8 cellular contexts compared by ENCODE assay signal in the genomic region with DNA sequence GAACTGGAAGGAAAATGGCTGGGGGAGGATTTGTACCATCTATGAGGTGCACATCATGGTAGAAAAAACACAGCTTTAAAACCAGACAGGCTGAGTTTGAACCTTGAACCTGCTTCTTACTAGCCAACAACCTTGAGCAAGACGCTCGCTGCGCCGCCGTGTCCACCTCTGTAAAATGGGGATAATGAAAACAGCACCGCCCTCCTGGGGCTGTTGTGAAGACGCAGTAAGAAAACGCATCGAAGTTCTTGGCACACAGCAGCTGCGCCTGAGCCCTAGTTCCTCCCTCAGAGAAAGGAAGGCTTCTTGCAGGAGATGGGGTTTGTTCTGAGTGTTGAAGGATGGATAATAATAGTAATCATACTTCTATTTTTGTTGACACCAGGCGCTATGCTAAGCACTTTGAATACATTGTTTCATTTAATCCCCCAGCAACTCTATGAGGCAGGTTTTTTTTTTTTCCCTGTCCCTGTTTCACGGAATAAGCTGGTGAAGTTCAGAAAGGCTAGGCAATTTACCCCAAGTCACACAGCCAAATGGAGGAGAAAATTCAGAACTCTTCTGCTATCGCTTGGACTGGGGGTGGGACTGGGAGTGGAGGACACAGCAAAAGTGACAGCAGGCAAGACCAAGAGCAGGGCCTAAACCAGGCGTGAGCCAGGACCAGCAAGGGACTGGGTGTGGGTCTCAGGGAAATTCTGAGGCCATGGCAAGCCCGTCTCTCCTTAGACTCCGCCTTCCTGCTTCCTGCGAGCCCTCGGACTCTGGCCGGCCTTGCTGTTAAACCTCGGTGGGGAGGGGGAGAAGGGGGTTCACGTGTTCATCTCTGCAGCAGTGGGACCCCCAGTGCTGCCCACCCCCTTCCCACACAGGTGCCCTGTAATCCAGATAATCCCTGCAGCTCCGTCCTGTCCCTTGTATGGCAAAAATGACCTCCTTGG.
DNase-seq lines count a peak whose midpoint lies in the region; ATAC-seq and TF ChIP-seq lines count a peak whose summit lies in the region.

No MANE protein-coding gene starts in this region.

- H3K4me1 Mint-ChIP-seq in glutamatergic neuron (ENCODE audit: low read depth, unreplicated experiment) = peaks cover 72% of the 10 kb centered on the region
- peaks cover 40% of the 10 kb centered on the region for H3K4me1 Mint-ChIP-seq in progenitor cell of endocrine pancreas (ENCODE audit: low read depth)
- H3K4me1 Mint-ChIP-seq in immature natural killer cell = peaks cover 56 to 63% of the 10 kb centered on the region in 2 donors

- H3K4me3 Mint-ChIP-seq in glutamatergic neuron (ENCODE audit: unreplicated experiment) = peak overlapping the region; percentile 56
- H3K4me3 Mint-ChIP-seq in progenitor cell of endocrine pancreas (ENCODE audit: low read depth) = peak overlapping the region; percentile 41
- no peak overlapping the region for H3K4me3 Mint-ChIP-seq in immature natural killer cell

- H3K27me3 Mint-ChIP-seq in glutamatergic neuron (ENCODE audit: unreplicated experiment) (peaks cover 18% of the 10 kb centered on the region), progenitor cell of endocrine pancreas (no peaks in the 10 kb centered on the region), immature natural killer cell (ENCODE audit: low read depth in 3 of 3) (peaks cover 0 to 8% (median 5%) of the 10 kb centered on the region in 3 donors)

- ATAC-seq in GM21360 (IDR thresholded peaks at IDR 0.05; ENCODE audit: unreplicated experiment) = no peak

- H3K9me3 Mint-ChIP-seq in glutamatergic neuron (ENCODE audit: unreplicated experiment) = peaks cover 18% of the 10 kb centered on the region
- no peaks in the 10 kb centered on the region for H3K9me3 Mint-ChIP-seq in progenitor cell of endocrine pancreas (ENCODE audit: low read depth)
- no peaks in the 10 kb centered on the region for H3K9me3 Mint-ChIP-seq in immature natural killer cell

- DNase-seq in NCI-H1417 (lab: John Stamatoyannopoulos, UW) = peak in 2 of 3 experiments; percentile 32 to 79
- DNase-seq in NCI-H1417 treated with DMSO at 0.1 percent for 48 hours (lab: John Stamatoyannopoulos, UW) = no peak
- peak; percentile 75 for DNase-seq in NCI-H2227 (lab: John Stamatoyannopoulos, UW; ENCODE audit: unreplicated experiment)
- DNase-seq in glutamatergic neuron = no peak
- no peak for DNase-seq in progenitor cell of endocrine pancreas (ENCODE audit: low spot score, unreplicated experiment)
- DNase-seq in immature natural killer cell = no peak
- DNase-seq in inferior parietal cortex (ENCODE audit: extremely low spot score) = no peak

- H3K27ac Mint-ChIP-seq in glutamatergic neuron (ENCODE audit: unreplicated experiment) (peak overlapping the region; percentile 93), progenitor cell of endocrine pancreas (peak overlapping the region; percentile 89), immature natural killer cell (peak overlapping the region in 2 of 6 donors; percentile 30 to 36)

- H3K36me3 Mint-ChIP-seq in glutamatergic neuron (ENCODE audit: unreplicated experiment) (no peaks in the 10 kb centered on the region), progenitor cell of endocrine pancreas (ENCODE audit: insufficient read depth) (no peaks in the 10 kb centered on the region), immature natural killer cell (no peaks in the 10 kb centered on the region)

- no peak for TF ChIP-seq CTCF in glutamatergic neuron (IDR thresholded peaks at IDR 0.05; ENCODE audit: partially characterized antibody, unreplicated experiment)
- no peak for TF ChIP-seq CTCF in progenitor cell of endocrine pancreas (IDR thresholded peaks at IDR 0.05; ENCODE audit: unreplicated experiment)

Comparison
In these comparisons a context has a peak if more than half of its experiments do, and no peak if none do; other contexts are left out.
1. DNase-seq: peak in NCI-H1417 (2 of 3) and NCI-H2227 (single experiment); none in NCI-H1417 treated with DMSO at 0.1 percent for 48 hours (single experiment), glutamatergic neuron (single experiment), progenitor cell of endocrine pancreas (single experiment), immature natural killer cell (0 of 3) and inferior parietal cortex (single experiment).
2. H3K4me3 Mint-ChIP-seq: peak in glutamatergic neuron (single experiment) and progenitor cell of endocrine pancreas (single experiment); none in immature natural killer cell (0 of 5).